In the genomic region with DNA sequence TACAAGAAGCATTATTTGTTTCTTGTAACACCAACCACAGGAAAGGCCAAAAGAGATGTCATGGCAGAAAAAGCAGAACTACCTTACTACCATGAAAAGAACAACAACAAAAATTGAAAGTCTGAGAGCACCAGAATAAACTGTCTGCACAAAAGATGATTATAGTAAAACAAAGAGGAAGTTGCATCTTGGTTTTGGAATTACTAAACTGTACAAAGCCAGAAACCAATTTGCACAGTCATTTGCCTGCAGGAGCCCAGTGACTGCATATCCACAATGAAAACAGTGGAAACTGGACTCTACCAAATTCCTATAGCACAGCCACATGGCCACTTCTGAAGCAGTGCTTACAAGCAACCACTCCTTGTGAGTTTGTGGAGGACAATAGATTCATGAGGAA, we compare ENCODE assay signal across 8 cellular contexts.
DNase-seq lines count a peak whose midpoint lies in the region; ATAC-seq and TF ChIP-seq lines count a peak whose summit lies in the region.

No MANE protein-coding gene starts in this region.

- intact Hi-C loops in uterus (cut with DNase I; ENCODE audit: low total_unique reads) = no loop called here

- TF ChIP-seq POLR2A in GM18505 (IDR thresholded peaks at IDR 0.05; ENCODE audit: borderline replicate concordance, extremely low read depth, insufficient read depth, insufficient read length) (no peak), uterus (IDR thresholded peaks at IDR 0.05) (no peak)

- H3K4me3 ChIP-seq in epithelial cell of proximal tubule (ENCODE audit: low read depth, low read length) (no peak overlapping the region), uterus (no peak overlapping the region)

- no peaks in the 10 kb centered on the region for H3K27me3 ChIP-seq in uterus

- peak; percentile 8 for TF ChIP-seq CTCF in epithelial cell of proximal tubule (conservative IDR thresholded peaks at IDR 0.05; ENCODE audit: low read depth, low read length)
- TF ChIP-seq CTCF in uterus (IDR thresholded peaks at IDR 0.05) = no peak

- peak; percentile 17 for DNase-seq in M059J (ENCODE audit: low read depth)
- no peak for DNase-seq in epithelial cell of proximal tubule (ENCODE audit: low read depth)
- no peak for DNase-seq in COLO668 (lab: John Stamatoyannopoulos, UW; ENCODE audit: unreplicated experiment)
- DNase-seq in NCI-H1436 treated with DMSO at 0.1 percent for 48 hours (lab: John Stamatoyannopoulos, UW) = no peak
- DNase-seq in NCI-H345 treated with DMSO at 0.1 percent for 48 hours (lab: John Stamatoyannopoulos, UW; ENCODE audit: unreplicated experiment) = no peak
- DNase-seq in uterus = no peak

- H3K4me1 ChIP-seq in uterus = no peaks in the 10 kb centered on the region

- H3K9me3 ChIP-seq in uterus = no peaks in the 10 kb centered on the region

- no peaks in the 10 kb centered on the region for H3K36me3 ChIP-seq in uterus

- ATAC-seq in GM18505 (IDR thresholded peaks at IDR 0.05; ENCODE audit: unreplicated experiment) (peak; percentile 72), GM21786 (IDR thresholded peaks at IDR 0.05; ENCODE audit: unreplicated experiment) (peak; percentile 76)

- H3K27ac ChIP-seq in uterus = no peak overlapping the region
